24 cellular contexts compared by ENCODE assay signal in the genomic region with DNA sequence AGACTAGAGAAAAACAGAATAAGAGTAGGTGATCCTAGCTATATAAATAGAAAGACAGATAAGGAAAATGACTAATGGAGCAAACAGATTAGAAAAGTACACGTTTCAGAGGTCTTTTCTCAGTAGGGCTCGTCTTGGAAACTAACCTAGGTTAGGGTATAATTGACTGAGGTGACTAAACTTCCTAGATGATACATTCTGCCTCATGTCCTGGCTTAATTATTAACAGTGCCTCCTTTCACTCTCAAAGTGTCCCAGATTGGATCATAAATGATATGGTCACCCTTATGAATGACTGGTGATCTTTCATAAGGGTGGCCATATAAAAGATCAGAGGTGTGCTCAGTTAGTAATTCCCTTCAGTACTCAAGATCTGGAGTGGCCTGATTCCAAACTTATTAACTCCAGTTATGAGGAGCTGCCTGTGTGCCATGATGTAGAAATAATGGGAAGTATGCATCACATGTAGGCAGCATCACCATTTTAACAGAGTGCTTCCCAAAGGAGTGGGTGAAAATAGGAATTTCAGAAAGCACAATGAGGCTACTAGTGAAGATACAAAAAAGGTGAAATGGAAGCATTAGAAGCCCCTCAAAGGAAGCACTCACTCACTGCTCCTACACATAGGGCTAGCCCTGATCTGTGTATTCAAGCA. TPM values are rescaled to one million over a fixed set of nuclear protein-coding genes. Genes with fewer than 3 reads are reported as not detected.
A peak's percentile ranks its signal among the peaks of the same experiment; 100 is the strongest.
DNase-seq lines count a peak whose midpoint lies in the region; ATAC-seq and TF ChIP-seq lines count a peak whose summit lies in the region.
"Had no signal": no experiment of that assay in that cellular context is flagged by ENCODE, and none has a peak within 500 bp of the region (broad histone marks: within the 10 kb centered on the region; RNA-seq: fewer than 3 reads in every experiment).

No MANE protein-coding gene starts in this region.

- H3K9me3 Mint-ChIP-seq in progenitor cell of endocrine pancreas (ENCODE audit: low read depth) = peaks cover 34% of the 10 kb centered on the region
- H3K9me3 Mint-ChIP-seq in mesothelial cell of epicardium = peaks cover 51% of the 10 kb centered on the region
- H3K9me3 Mint-ChIP-seq: activated CD4-positive, alpha-beta memory T cell treated with anti-CD3 and anti-CD28 coated beads, Interleukin-2, amount 10 ng/mL, durations not matched to agents 7 days and 5 days; activated naive CD4-positive, alpha-beta T cell treated with anti-CD3 and anti-CD28 coated beads, Interleukin-2, amount 50 U/mL, for 24 hours; activated T-cell treated with anti-CD3 and anti-CD28 coated beads, Interleukin-2, amount 50 U/mL, for 24 hours had no signal

- CTCF ChIA-PET in GM10248 (lab: Yijun Ruan, JAX) = interaction anchor here (0.8 kb wide), 1 partner anchor 11 kb away, joined by 3 read pairs; no protein-coding TSS in a partner anchor

- no peak overlapping the region for H3K4me3 Mint-ChIP-seq in progenitor cell of endocrine pancreas (ENCODE audit: low read depth)
- no peak overlapping the region for H3K4me3 Mint-ChIP-seq in mesothelial cell of epicardium
- H3K4me3 Mint-ChIP-seq: activated CD4-positive, alpha-beta memory T cell treated with anti-CD3 and anti-CD28 coated beads, Interleukin-2, amount 10 ng/mL, durations not matched to agents 7 days and 5 days; activated naive CD4-positive, alpha-beta T cell treated with anti-CD3 and anti-CD28 coated beads, Interleukin-2, amount 50 U/mL, for 24 hours; activated T-cell treated with anti-CD3 and anti-CD28 coated beads, Interleukin-2, amount 50 U/mL, for 24 hours; H9; naive B cell had no signal

- no peaks in the 10 kb centered on the region for H3K27me3 Mint-ChIP-seq in progenitor cell of endocrine pancreas
- no peaks in the 10 kb centered on the region for H3K27me3 Mint-ChIP-seq in mesothelial cell of epicardium (ENCODE audit: low read depth)
- H3K27me3 Mint-ChIP-seq: activated CD4-positive, alpha-beta memory T cell treated with anti-CD3 and anti-CD28 coated beads, Interleukin-2, amount 10 ng/mL, durations not matched to agents 7 days and 5 days had no signal

- DNase-seq in LoVo (ENCODE audit: low spot score) (peak; percentile 1), fibroblast of mammary gland (ENCODE audit: low read depth) (peak; percentile 22), GM10248 (ENCODE audit: extremely low spot score) (no peak), progenitor cell of endocrine pancreas (ENCODE audit: low spot score, unreplicated experiment) (no peak), NCI-H526 (lab: John Stamatoyannopoulos, UW) (no peak), mesothelial cell of epicardium (ENCODE audit: low spot score in 2 of 2, unreplicated experiment in 2 of 2) (no peak)
- DNase-seq: activated CD4-positive, alpha-beta memory T cell treated with anti-CD3 and anti-CD28 coated beads, Interleukin-2, amount 10 ng/mL, durations not matched to agents 7 days and 5 days; activated T-cell treated with anti-CD3 and anti-CD28 coated beads, Interleukin-2, amount 50 U/mL, for 24 hours; cortex of kidney; erythroblast; H9; Kasumi-1; naive B cell; NCI-H2107; NCI-H524; SHP77; stimulated activated CD4-positive, alpha-beta T cell treated with anti-CD3 and anti-CD28 coated beads, Interleukin-2, amount 100 ng/mL, for 48 hours; uterus; WERI-Rb-1 had no signal

- POLR2A ChIA-PET in GM10248 (lab: Yijun Ruan, JAX) = no interaction called here

- peak; percentile 47 for ATAC-seq in GM19463 (IDR thresholded peaks at IDR 0.05; ENCODE audit: unreplicated experiment)

- H3K4me1 Mint-ChIP-seq in progenitor cell of endocrine pancreas (ENCODE audit: low read depth) (peaks cover 16% of the 10 kb centered on the region), mesothelial cell of epicardium (no peaks in the 10 kb centered on the region)
- H3K4me1 Mint-ChIP-seq: activated CD4-positive, alpha-beta memory T cell treated with anti-CD3 and anti-CD28 coated beads, Interleukin-2, amount 10 ng/mL, durations not matched to agents 7 days and 5 days; activated naive CD4-positive, alpha-beta T cell treated with anti-CD3 and anti-CD28 coated beads, Interleukin-2, amount 50 U/mL, for 24 hours; H9; naive B cell had no signal

- H3K36me3 Mint-ChIP-seq in progenitor cell of endocrine pancreas (ENCODE audit: insufficient read depth) (no peaks in the 10 kb centered on the region), mesothelial cell of epicardium (no peaks in the 10 kb centered on the region)
- H3K36me3 Mint-ChIP-seq: activated naive CD4-positive, alpha-beta T cell treated with anti-CD3 and anti-CD28 coated beads, Interleukin-2, amount 50 U/mL, for 24 hours; naive B cell had no signal

- H3K27ac Mint-ChIP-seq in progenitor cell of endocrine pancreas (no peak overlapping the region), mesothelial cell of epicardium (no peak overlapping the region)
- H3K27ac Mint-ChIP-seq: activated CD4-positive, alpha-beta memory T cell treated with anti-CD3 and anti-CD28 coated beads, Interleukin-2, amount 10 ng/mL, durations not matched to agents 7 days and 5 days; activated naive CD4-positive, alpha-beta T cell treated with anti-CD3 and anti-CD28 coated beads, Interleukin-2, amount 50 U/mL, for 24 hours; activated T-cell treated with anti-CD3 and anti-CD28 coated beads, Interleukin-2, amount 50 U/mL, for 24 hours; H9 had no signal

- TF ChIP-seq CTCF in fibroblast of mammary gland (conservative IDR thresholded peaks at IDR 0.05; ENCODE audit: control insufficient read depth, insufficient read depth, low read depth, low read length) = no peak
- TF ChIP-seq CTCF in GM10248 (IDR thresholded peaks at IDR 0.05; ENCODE audit: control extremely low read depth, extremely low read depth, low read depth, missing control alignments) = no peak
- no peak for TF ChIP-seq CTCF in progenitor cell of endocrine pancreas (IDR thresholded peaks at IDR 0.05; ENCODE audit: unreplicated experiment)
- TF ChIP-seq CTCF in mesothelial cell of epicardium (IDR thresholded peaks at IDR 0.05; ENCODE audit: unreplicated experiment) = no peak

- no peak overlapping the region for H3K4me3 ChIP-seq in fibroblast of mammary gland (ENCODE audit: control insufficient read depth, low read depth, low read length)
- H3K4me3 ChIP-seq: lung, uterus had no signal

RNA-seq across cellular contexts. Expression of a gene that starts 14.7 kb away (rescaled TPM):
- 2.5 and 2.8 TPM in 2 replicates for total RNA-seq in progenitor cell of endocrine pancreas
- total RNA-seq in mesothelial cell of epicardium = 1.9 to 2.8 TPM (median 2.3 TPM) in 3 replicates
- total RNA-seq: activated CD4-positive, alpha-beta memory T cell treated with anti-CD3 and anti-CD28 coated beads, Interleukin-2, amount 10 ng/mL, durations not matched to agents 7 days and 5 days; osteocyte; T-helper 1 cell treated with Interleukin-12 subunit alpha and Interleukin-12 subunit beta and Interleukin-4 antibody, amounts not matched to agents 30 ng/mL and 1 ng/mL, for 36 hours had no signal

Comparison
In these comparisons a context has a peak if more than half of its experiments do, and no peak if none do; other contexts are left out.
1. DNase-seq: peak in LoVo (single experiment) and fibroblast of mammary gland (single experiment); none in GM10248 (single experiment), progenitor cell of endocrine pancreas (single experiment), NCI-H526 (0 of 2) and mesothelial cell of epicardium (0 of 2).